In the genomic region with DNA sequence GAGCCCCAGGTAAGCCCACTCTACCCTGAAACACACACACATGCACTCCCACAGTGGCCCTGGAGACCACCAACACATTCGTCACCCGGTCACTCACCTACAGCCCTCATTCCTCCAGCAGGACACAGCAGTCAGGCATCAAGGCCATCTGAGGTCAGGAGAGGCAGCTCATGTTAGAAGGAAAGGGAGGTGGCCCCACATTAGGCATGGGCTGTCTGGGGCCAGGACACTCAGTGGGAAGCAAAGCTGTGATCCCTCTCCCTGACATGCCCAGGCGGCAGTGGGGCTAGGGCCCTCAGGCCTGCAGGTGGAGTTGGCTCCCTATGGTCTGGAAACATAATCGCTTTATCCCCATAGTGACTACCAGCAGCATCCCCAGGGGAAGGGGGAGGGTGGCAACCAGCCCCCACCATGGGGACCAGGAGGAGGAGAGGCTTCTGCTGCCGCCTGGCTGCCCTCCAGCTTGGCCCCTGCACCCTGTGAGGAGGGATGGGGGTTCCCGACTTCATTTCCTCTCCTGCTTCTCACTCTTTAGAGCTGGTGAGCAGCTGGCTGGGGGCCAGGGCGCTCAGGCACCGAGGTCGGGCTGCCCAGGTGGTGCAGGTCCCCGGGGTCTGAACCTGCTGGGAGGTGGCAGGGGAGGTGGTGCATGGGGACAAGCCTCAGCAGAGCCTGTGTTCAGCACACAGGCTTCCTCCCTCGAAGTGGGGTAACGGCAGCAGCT, we compare ENCODE assay signal across 13 cellular contexts.
A peak's percentile ranks its signal among the peaks of the same experiment; 100 is the strongest.
DNase-seq lines count a peak whose midpoint lies in the region; ATAC-seq and FAIRE-seq lines count a peak whose summit lies in the region.
"Had no signal": no experiment of that assay in that cellular context is flagged by ENCODE, and none has a peak within 500 bp of the region (broad histone marks: within the 10 kb centered on the region; RNA-seq: fewer than 3 reads in every experiment).

No MANE protein-coding gene starts in this region.

- DNase-seq in COR-L47 (lab: John Stamatoyannopoulos, UW) (peak; percentile 90), NCI-H82 treated with DMSO at 0.1 percent for 48 hours (lab: John Stamatoyannopoulos, UW; ENCODE audit: unreplicated experiment) (peak; percentile 79), pons (ENCODE audit: low spot score) (no peak), SW480 (ENCODE audit: low spot score) (no peak), HTR-8/SVneo (ENCODE audit: insufficient read length, low spot score) (no peak), cerebellar cortex (ENCODE audit: low spot score) (no peak)
- DNase-seq: activated naive CD8-positive, alpha-beta T cell treated with anti-CD3 and anti-CD28 coated beads, Interleukin-2, amount 50 U/mL, for 24 hours; HCEC 1CT; left ventricle myocardium superior; T-cell; trophoblast cell had no signal

- ATAC-seq in GM18873 (IDR thresholded peaks at IDR 0.05; ENCODE audit: low FRiP score, unreplicated experiment) (peak; percentile 45), HG03175 (IDR thresholded peaks at IDR 0.05; ENCODE audit: unreplicated experiment) (peak; percentile 41)
- ATAC-seq: activated naive CD8-positive, alpha-beta T cell treated with anti-CD3 and anti-CD28 coated beads, Interleukin-2, amount 50 U/mL, for 24 hours; left ventricle myocardium superior; T-cell had no signal

- FAIRE-seq in HTR-8/SVneo (lab: Jason Lieb, UNC), result no peak

Comparison
In these comparisons a context has a peak if more than half of its experiments do, and no peak if none do; other contexts are left out.
1. DNase-seq: peak in COR-L47 (single experiment) and NCI-H82 treated with DMSO at 0.1 percent for 48 hours (single experiment); none in pons (single experiment), SW480 (single experiment), HTR-8/SVneo (single experiment) and cerebellar cortex (single experiment).